In genomic region chr10:31121074-31121685, GRCh38 we compare ENCODE assay signal across 1 cellular context.
TF ChIP-seq lines count a peak whose summit lies in the region.

No MANE protein-coding gene starts in this region.

TF ChIP-seq in HepG2, 621 proteins besides CTCF, POLR2A, EP300 and RAD21 (continued from another document):
- TF ChIP-seq TRAFD1 (CRISPR knock-in tag; IDR thresholded peaks at IDR 0.05; ENCODE audit: borderline replicate concordance) = no peak
TF ChIP-seq in HepG2: peak in this region for 0.
